In the genomic region with DNA sequence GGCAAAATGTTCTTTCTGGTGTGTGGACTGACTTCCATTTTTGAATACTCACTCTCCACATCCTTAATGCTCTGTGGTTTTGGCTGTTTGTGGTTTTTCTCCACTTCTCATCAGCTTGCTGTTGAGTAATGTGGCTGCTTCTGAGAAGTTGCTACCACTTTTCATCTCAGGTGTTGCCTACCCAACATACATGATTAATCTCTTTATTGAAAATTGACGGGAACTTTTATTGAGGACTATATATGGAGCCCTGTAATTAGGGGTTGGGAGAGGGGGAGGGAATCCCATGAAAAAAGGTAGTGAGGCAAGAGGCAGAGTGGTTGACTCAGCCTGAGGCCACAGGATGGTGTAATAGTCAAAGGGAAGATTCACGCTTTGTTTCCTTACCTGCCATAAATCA, we compare ENCODE assay signal across 11 cellular contexts. TPM values are rescaled to one million over a fixed set of nuclear protein-coding genes. Genes with fewer than 3 reads are reported as not detected.
DNase-seq lines count a peak whose midpoint lies in the region; TF ChIP-seq lines count a peak whose summit lies in the region.
"Had no signal": no experiment of that assay in that cellular context is flagged by ENCODE, and none has a peak within 500 bp of the region (broad histone marks: within the 10 kb centered on the region; RNA-seq: fewer than 3 reads in every experiment).

No MANE protein-coding gene starts in this region.

- no peaks in the 10 kb centered on the region for H3K36me3 ChIP-seq in uterus
- H3K36me3 ChIP-seq: breast epithelium had no signal

- CTCF ChIA-PET in MCF 10A (lab: Yijun Ruan, JAX): interaction anchor here (1.3 to 1.7 kb wide), 4 partner anchors 10 to 62 kb away, joined by 3 to 9 read pairs (median 4); no protein-coding TSS in a partner anchor

- DNase-seq in stimulated activated CD4-positive, alpha-beta T cell treated with anti-CD3 and anti-CD28 coated beads, Interleukin-15, amount 100 ng/mL, for 48 hours (ENCODE audit: low read depth in 2 of 2): peak; percentile 18 to 19
- DNase-seq in stimulated activated CD4-positive, alpha-beta T cell treated with anti-CD3 and anti-CD28 coated beads, Interleukin-12 subunit alpha, Interleukin-12 subunit beta, amount 100 ng/mL, for 4 hours: no peak
- DNase-seq in NOMO-1 treated with dmso at 0.1 percent for 144 hours (lab: John Stamatoyannopoulos, UW; ENCODE audit: unreplicated experiment) (peak; percentile 90), MCF 10A (ENCODE audit: unreplicated experiment) (peak; percentile 93), stromal cell of bone marrow (ENCODE audit: low read depth) (peak; percentile 54), osteocyte (ENCODE audit: extremely low spot score, unreplicated experiment) (no peak), lower leg skin (ENCODE audit: low spot score in 2 of 2) (no peak), uterus (no peak)
- DNase-seq: COR-L47 had no signal

- no peaks in the 10 kb centered on the region for H3K27me3 ChIP-seq in uterus
- H3K27me3 ChIP-seq: breast epithelium had no signal

- POLR2A ChIA-PET in MCF 10A (lab: Yijun Ruan, JAX): interaction anchor here (0.9 to 2.6 kb wide), 15 partner anchors 9 to 158 kb away, joined by 3 to 11 read pairs (median 6); no protein-coding TSS in a partner anchor

- no peaks in the 10 kb centered on the region for H3K4me1 ChIP-seq in uterus

- H3K36me3 Mint-ChIP-seq in MCF 10A (ENCODE audit: insufficient read depth, unreplicated experiment) (peaks cover 5% of the 10 kb centered on the region), osteocyte (ENCODE audit: unreplicated experiment) (no peaks in the 10 kb centered on the region)

- H3K4me3 ChIP-seq in lower leg skin (ENCODE audit: low read depth, poor library complexity, severe bottlenecking) (no peak overlapping the region), uterus (no peak overlapping the region)
- H3K4me3 ChIP-seq: breast epithelium had no signal

- H3K4me1 Mint-ChIP-seq in MCF 10A (ENCODE audit: insufficient read depth, unreplicated experiment) (peaks cover 53% of the 10 kb centered on the region), osteocyte (ENCODE audit: unreplicated experiment) (peaks cover 3% of the 10 kb centered on the region)

- no peaks in the 10 kb centered on the region for H3K9me3 Mint-ChIP-seq in MCF 10A (ENCODE audit: unreplicated experiment)
- H3K9me3 Mint-ChIP-seq in osteocyte (ENCODE audit: unreplicated experiment): peaks cover 13% of the 10 kb centered on the region

- H3K27ac ChIP-seq in uterus: no peak overlapping the region

- no TSS peak for BruUV-seq in MCF 10A (replicated peaks; lab: Mats Ljungman, UMichigan)

- H3K27ac Mint-ChIP-seq in MCF 10A (ENCODE audit: low read depth, unreplicated experiment) (peak overlapping the region; percentile 85), osteocyte (ENCODE audit: unreplicated experiment) (no peak overlapping the region)

- H3K27me3 Mint-ChIP-seq in MCF 10A (ENCODE audit: insufficient read depth, unreplicated experiment) (no peaks in the 10 kb centered on the region), osteocyte (ENCODE audit: unreplicated experiment) (peaks cover 4% of the 10 kb centered on the region)

- no peak for TF ChIP-seq CTCF in MCF 10A (IDR thresholded peaks at IDR 0.05; ENCODE audit: unreplicated experiment)
- TF ChIP-seq CTCF in osteocyte (IDR thresholded peaks at IDR 0.05): no peak
- no peak for TF ChIP-seq CTCF in lower leg skin (IDR thresholded peaks at IDR 0.05)
- no peak for TF ChIP-seq CTCF in uterus (IDR thresholded peaks at IDR 0.05)

- H3K4me3 Mint-ChIP-seq in MCF 10A (ENCODE audit: unreplicated experiment) (peak overlapping the region; percentile 59), osteocyte (ENCODE audit: unreplicated experiment) (no peak overlapping the region)

- WGBS in lower leg skin, 2 donors: 50 to 63% methylated on average over 2 of the region's 2 CpGs

- TF ChIP-seq POLR2A in lower leg skin (IDR thresholded peaks at IDR 0.05) (no peak), uterus (IDR thresholded peaks at IDR 0.05) (no peak)

- intact Hi-C loops in MCF 10A (cut with micrococcal nuclease) (loop anchor here (5.0 kb wide), 2 partner anchors 156 to 486 kb away; no protein-coding TSS in a partner anchor), lower leg skin (cut with DNase I; ENCODE audit: low total_unique reads) (no loop called here), uterus (cut with DNase I; ENCODE audit: low total_unique reads) (no loop called here)

- no peaks in the 10 kb centered on the region for H3K9me3 ChIP-seq in uterus

RNA-seq across cellular contexts. Expression of gene IL22RA2, which starts 17.6 kb away (rescaled TPM):
- not detected in 2 replicates for total RNA-seq in MCF 10A (2022)
- not detected in 2 replicates for total RNA-seq in osteocyte
- total RNA-seq in lower leg skin: under 1 TPM in 3 of 4 donors, not detected in 1; 0.08 to 0.30 (median 0.22) TPM
- not detected for total RNA-seq in uterus
- total RNA-seq: pulmonary artery endothelial cell had no signal

Comparison
In these comparisons a context has a peak if more than half of its experiments do, and no peak if none do; other contexts are left out.
1. DNase-seq: peak in stimulated activated CD4-positive, alpha-beta T cell treated with anti-CD3 and anti-CD28 coated beads, Interleukin-15, amount 100 ng/mL, for 48 hours (2 of 2), NOMO-1 treated with dmso at 0.1 percent for 144 hours (single experiment), MCF 10A (single experiment) and stromal cell of bone marrow (single experiment); none in stimulated activated CD4-positive, alpha-beta T cell treated with anti-CD3 and anti-CD28 coated beads, Interleukin-12 subunit alpha, Interleukin-12 subunit beta, amount 100 ng/mL, for 4 hours (single experiment), osteocyte (single experiment), lower leg skin (0 of 2) and uterus (0 of 2).